ENCODE assay signal across 8 cellular contexts in the genomic region with DNA sequence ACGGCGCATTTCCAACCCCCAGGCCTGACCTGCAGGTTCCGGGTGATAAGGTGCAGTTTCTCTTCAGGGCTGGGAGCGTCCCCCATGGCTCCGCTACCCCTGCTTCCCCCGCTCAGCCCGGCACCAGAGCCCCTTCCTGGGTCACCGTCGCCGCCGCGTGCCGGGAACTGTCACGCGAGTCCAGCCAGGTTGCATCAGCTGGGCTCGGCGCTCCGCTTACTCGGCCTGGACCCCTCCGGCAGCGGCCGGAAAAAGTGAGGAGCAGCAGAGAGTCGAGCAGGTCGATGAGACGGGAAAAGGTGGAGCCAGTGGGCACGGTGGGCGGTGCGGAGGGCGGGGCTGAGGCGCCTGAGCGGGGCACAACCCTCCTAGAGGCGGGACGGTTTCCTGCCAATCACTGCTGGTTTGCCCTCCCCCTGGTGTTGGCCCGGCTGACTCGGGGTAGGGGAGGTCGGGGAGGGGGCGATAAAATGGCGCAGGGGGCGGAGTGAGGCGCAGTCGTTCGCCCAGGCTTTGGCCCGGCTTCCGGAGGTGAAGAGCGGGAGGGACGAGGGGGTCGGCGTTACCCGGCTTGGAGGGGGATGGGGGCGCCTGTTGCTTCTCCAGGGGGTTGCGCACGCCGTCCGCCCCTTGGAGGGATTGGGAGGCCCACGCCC. TPM values are rescaled to one million over a fixed set of nuclear protein-coding genes. Genes with fewer than 3 reads are reported as not detected.
DNase-seq lines count a peak whose midpoint lies in the region; ATAC-seq and TF ChIP-seq lines count a peak whose summit lies in the region.

A gene (plus strand): TSS at position 495 of the 656 bp plus-strand sequence. CDS start 8,447 bp downstream, outside the sequence.
A gene (minus strand): TSS at position 200 of the 656 bp plus-strand sequence. CDS start 114 bp downstream, at position 86.

- no peaks in the 10 kb centered on the region for H3K9me3 Mint-ChIP-seq in endothelial cell (ENCODE audit: unreplicated experiment)

- H3K27me3 Mint-ChIP-seq in endothelial cell (ENCODE audit: unreplicated experiment): peaks cover 2% of the 10 kb centered on the region

- H3K4me3 ChIP-seq in OCI-LY3 (ENCODE audit: low read length): peak within 1 kb of the TSS; percentile 97

- peak within 1 kb of the TSS; percentile 99 for H3K9ac ChIP-seq in OCI-LY3 (ENCODE audit: low read length)

- H3K4me1 Mint-ChIP-seq in endothelial cell (ENCODE audit: unreplicated experiment): peaks cover 27% of the 10 kb centered on the region

- peaks cover 14% of the 10 kb centered on the region for H3K36me3 ChIP-seq in OCI-LY3 (replicated peaks; ENCODE audit: low read depth, low read length)

- peak within 1 kb of the TSS; percentile 95 for H3K27ac ChIP-seq in OCI-LY3 (ENCODE audit: low read length)

- H4K20me1 ChIP-seq in OCI-LY3 (ENCODE audit: insufficient read depth, low read length): peaks cover 25% of the 10 kb centered on the region

- no peak within 1 kb of the TSS for H2AFZ ChIP-seq in OCI-LY3 (ENCODE audit: low read depth, low read length)

- no peaks in the 10 kb centered on the region for H3K9me3 ChIP-seq in OCI-LY3 (ENCODE audit: insufficient read depth, low read length)

- ATAC-seq in GM21515 (IDR thresholded peaks at IDR 0.05; ENCODE audit: unreplicated experiment): peak; percentile 77

- H3K4me3 Mint-ChIP-seq in endothelial cell (ENCODE audit: unreplicated experiment): peak within 1 kb of the TSS; percentile 99

- peak within 1 kb of the TSS; percentile 98 for H3K4me2 ChIP-seq in OCI-LY3 (ENCODE audit: low read length)

- H3K4me1 ChIP-seq in OCI-LY3 (ENCODE audit: low read length): peaks cover 24% of the 10 kb centered on the region

- TF ChIP-seq CTCF in OCI-LY3 (IDR thresholded peaks at IDR 0.05; ENCODE audit: low read depth, low read length) (no peak), endothelial cell (IDR thresholded peaks at IDR 0.05; ENCODE audit: unreplicated experiment) (no peak)

- DNase-seq in D341Med (ENCODE audit: low spot score) (peak; percentile 97), HuH-7 (ENCODE audit: low spot score) (peak; percentile 97), endothelial cell (ENCODE audit: low spot score) (peak; percentile 100), midbrain (lab: John Stamatoyannopoulos, UW) (peak; percentile 98)
- peak; percentile 99 for DNase-seq in activated CD8-positive, alpha-beta memory T cell treated with anti-CD3 and anti-CD28 coated beads, Interleukin-2, amount 50 U/mL, for 48 hours
- DNase-seq in stimulated activated CD8-positive, alpha-beta memory T cell treated with anti-CD3 and anti-CD28 coated beads, Interleukin-2, amount 100 ng/mL, for 1 hour (ENCODE audit: low read depth in 2 of 2): peak; percentile 99 to 100

- H3K36me3 Mint-ChIP-seq in endothelial cell (ENCODE audit: low read depth, unreplicated experiment): peaks cover 12% of the 10 kb centered on the region

- H3K27me3 ChIP-seq in OCI-LY3 (ENCODE audit: low read depth, low read length): no peaks in the 10 kb centered on the region

- H3K79me2 ChIP-seq in OCI-LY3 (ENCODE audit: low read length): peaks cover 97% of the 10 kb centered on the region

- H3K27ac Mint-ChIP-seq in endothelial cell (ENCODE audit: unreplicated experiment): peak within 1 kb of the TSS; percentile 99

RNA-seq across cellular contexts. Expression of the first gene that starts in this region (rescaled TPM):
- 43.3 TPM for total RNA-seq in endothelial cell (ENCODE audit: unreplicated experiment)

RNA-seq across cellular contexts. Expression of the second gene that starts in this region (rescaled TPM):
- total RNA-seq in endothelial cell (ENCODE audit: unreplicated experiment): 73.2 TPM

Comparison
In these comparisons a context has a peak if more than half of its experiments do, and no peak if none do; other contexts are left out.
1. Peak in every context shown above with its lines: DNase-seq, ATAC-seq, H3K4me3 ChIP-seq and H3K27ac ChIP-seq.